12 cellular contexts compared by ENCODE assay signal in genomic region chr17:71023631-71024030, GRCh38.
DNase-seq lines count a peak whose midpoint lies in the region; ATAC-seq and TF ChIP-seq lines count a peak whose summit lies in the region.
"Had no signal": no experiment of that assay in that cellular context is flagged by ENCODE, and none has a peak within 500 bp of the region (broad histone marks: within the 10 kb centered on the region; RNA-seq: fewer than 3 reads in every experiment).

No MANE protein-coding gene starts in this region.

- no peak for ATAC-seq in CD4-positive, alpha-beta T cell (ENCODE audit: poor library complexity)
- ATAC-seq in stimulated activated naive CD8-positive, alpha-beta T cell treated with anti-CD3 and anti-CD28 coated beads, Interleukin-15, Interleukin-2, amounts not matched to agents 100 U/mL and 50 U/mL, for 24 hours: no peak

- CTCF ChIA-PET in HEK293 (lab: Yijun Ruan, JAX): interaction anchor here (0.5 kb wide), 1 partner anchor 220 kb away, joined by 3 read pairs; no protein-coding TSS in a partner anchor
- CTCF ChIA-PET in CD4-positive, alpha-beta T cell (lab: Charles Lee): no interaction called here

- DNase-seq in NCI-H2171 (lab: John Stamatoyannopoulos, UW) (peak; percentile 84), astrocyte of the hippocampus (ENCODE audit: low read depth, low spot score) (peak; percentile 16), renal cortical epithelial cell (ENCODE audit: low read depth) (peak; percentile 62), AG08395 (ENCODE audit: low spot score) (no peak)
- DNase-seq in CD4-positive, alpha-beta T cell: no peak
- DNase-seq in stimulated activated naive CD8-positive, alpha-beta T cell treated with anti-CD3 and anti-CD28 coated beads, Interleukin-15, Interleukin-2, amounts not matched to agents 100 U/mL and 50 U/mL, for 24 hours: no peak
- DNase-seq: DND-41 had no signal

- H3K4me1 ChIP-seq in HEK293 (ENCODE audit: control insufficient read depth, insufficient read depth, low read length): peaks cover 7% of the 10 kb centered on the region
- H3K4me1 ChIP-seq: right atrium auricular region had no signal

- no peaks in the 10 kb centered on the region for H3K4me1 Mint-ChIP-seq in CD4-positive, alpha-beta T cell (ENCODE audit: low read depth)
- H3K4me1 Mint-ChIP-seq: mesothelial cell of epicardium had no signal

- no peaks in the 10 kb centered on the region for H3K27me3 ChIP-seq in CD4-positive, alpha-beta T cell (ENCODE audit: control insufficient read depth, insufficient read depth, low read length)
- H3K27me3 ChIP-seq: hepatocyte, right atrium auricular region had no signal

- no peak overlapping the region for H3K27ac ChIP-seq in HEK293 (ENCODE audit: extremely low read depth, low read depth, low read length)
- H3K27ac ChIP-seq in CD4-positive, alpha-beta T cell (ENCODE audit: low read depth, low read length): no peak overlapping the region
- H3K27ac ChIP-seq: hepatocyte, right atrium auricular region had no signal

- no peak for TF ChIP-seq CTCF in HEK293 (tag by site-specific recombination; IDR thresholded peaks at IDR 0.05)
- TF ChIP-seq CTCF in CD4-positive, alpha-beta T cell (IDR thresholded peaks at IDR 0.05): no peak

- H3K4me3 ChIP-seq in HEK293 (ENCODE audit: low read depth, low read length): no peak overlapping the region
- H3K4me3 ChIP-seq: hepatocyte, right atrium auricular region had no signal

- POLR2A ChIA-PET in HEK293 (lab: Yijun Ruan, JAX): no interaction called here
- POLR2A ChIA-PET in CD4-positive, alpha-beta T cell (lab: Charles Lee): no interaction called here

- H3K27me3 Mint-ChIP-seq in CD4-positive, alpha-beta T cell: no peaks in the 10 kb centered on the region

- H3K4me3 Mint-ChIP-seq in CD4-positive, alpha-beta T cell: no peak overlapping the region
- H3K4me3 Mint-ChIP-seq: mesothelial cell of epicardium; T-helper 1 cell treated with Interleukin-12 subunit alpha and Interleukin-12 subunit beta and Interleukin-4 antibody, amounts not matched to agents 30 μg/mL and 1 μg/mL, for 36 hours had no signal

- H3K9me3 Mint-ChIP-seq in CD4-positive, alpha-beta T cell: peaks cover 3% of the 10 kb centered on the region
- H3K9me3 Mint-ChIP-seq: mesothelial cell of epicardium; T-helper 1 cell treated with Interleukin-12 subunit alpha and Interleukin-12 subunit beta and Interleukin-4 antibody, amounts not matched to agents 30 μg/mL and 1 μg/mL, for 36 hours had no signal

- no peaks in the 10 kb centered on the region for H3K9me3 ChIP-seq in HEK293 (ENCODE audit: control insufficient read depth, insufficient read depth, low read depth, low read length)
- no peaks in the 10 kb centered on the region for H3K9me3 ChIP-seq in CD4-positive, alpha-beta T cell (ENCODE audit: control insufficient read depth, low read length)
- H3K9me3 ChIP-seq: right atrium auricular region had no signal

- no peaks in the 10 kb centered on the region for H3K36me3 ChIP-seq in HEK293 (ENCODE audit: control insufficient read depth in 2 of 2, insufficient read depth in 1 of 2, low read length in 2 of 2)
- H3K36me3 ChIP-seq: right atrium auricular region had no signal

- intact Hi-C loops in CD4-positive, alpha-beta T cell (cut with DNase I, micrococcal nuclease): no loop called here

- H3K27ac Mint-ChIP-seq in CD4-positive, alpha-beta T cell: no peak overlapping the region
- H3K27ac Mint-ChIP-seq: mesothelial cell of epicardium; T-helper 1 cell treated with Interleukin-12 subunit alpha and Interleukin-12 subunit beta and Interleukin-4 antibody, amounts not matched to agents 30 μg/mL and 1 μg/mL, for 36 hours had no signal

- no peaks in the 10 kb centered on the region for H3K36me3 Mint-ChIP-seq in CD4-positive, alpha-beta T cell (ENCODE audit: low read depth)
- H3K36me3 Mint-ChIP-seq: mesothelial cell of epicardium had no signal

TF ChIP-seq in HEK293, 187 proteins besides CTCF, POLR2A, EP300 and RAD21 (continues in another document):
- TF ChIP-seq ZNF366 (tag by site-specific recombination; conservative IDR thresholded peaks at IDR 0.05) (0 out of 2 replicates have a peak, but pooled peaks have one; percentile 21), ZNF280D (tag by site-specific recombination; IDR thresholded peaks at IDR 0.05) (no peak), ZNF677 (tag by site-specific recombination; IDR thresholded peaks at IDR 0.05) (no peak), YY1 (tag by site-specific recombination; IDR thresholded peaks at IDR 0.05) (no peak), GFI1B (tag by site-specific recombination; IDR thresholded peaks at IDR 0.05) (no peak), ZNF660 (tag by site-specific recombination; IDR thresholded peaks at IDR 0.05) (no peak), ZSCAN18 (tag by site-specific recombination; IDR thresholded peaks at IDR 0.05) (no peak), ZNF670 (tag by site-specific recombination; IDR thresholded peaks at IDR 0.05; ENCODE audit: low read depth) (no peak), OSR2 (tag by site-specific recombination; IDR thresholded peaks at IDR 0.05) (peak; percentile 68), PRDM10 (tag by site-specific recombination; IDR thresholded peaks at IDR 0.05) (0 out of 2 replicates have a peak, but pooled peaks have one; percentile 8), ZNF335 (tag by site-specific recombination; conservative IDR thresholded peaks at IDR 0.05) (0 out of 2 replicates have a peak, but pooled peaks have one; percentile 55), ZNF362 (tag by site-specific recombination; IDR thresholded peaks at IDR 0.05) (no peak)

Comparison
In these comparisons a context has a peak if more than half of its experiments do, and no peak if none do; other contexts are left out.
1. DNase-seq: peak in NCI-H2171 (single experiment), astrocyte of the hippocampus (single experiment) and renal cortical epithelial cell (single experiment); none in CD4-positive, alpha-beta T cell (0 of 10), AG08395 (single experiment) and stimulated activated naive CD8-positive, alpha-beta T cell treated with anti-CD3 and anti-CD28 coated beads, Interleukin-15, Interleukin-2, amounts not matched to agents 100 U/mL and 50 U/mL, for 24 hours (single experiment).